Comparison of ENCODE assay signal across 1 cellular context in the genomic region with DNA sequence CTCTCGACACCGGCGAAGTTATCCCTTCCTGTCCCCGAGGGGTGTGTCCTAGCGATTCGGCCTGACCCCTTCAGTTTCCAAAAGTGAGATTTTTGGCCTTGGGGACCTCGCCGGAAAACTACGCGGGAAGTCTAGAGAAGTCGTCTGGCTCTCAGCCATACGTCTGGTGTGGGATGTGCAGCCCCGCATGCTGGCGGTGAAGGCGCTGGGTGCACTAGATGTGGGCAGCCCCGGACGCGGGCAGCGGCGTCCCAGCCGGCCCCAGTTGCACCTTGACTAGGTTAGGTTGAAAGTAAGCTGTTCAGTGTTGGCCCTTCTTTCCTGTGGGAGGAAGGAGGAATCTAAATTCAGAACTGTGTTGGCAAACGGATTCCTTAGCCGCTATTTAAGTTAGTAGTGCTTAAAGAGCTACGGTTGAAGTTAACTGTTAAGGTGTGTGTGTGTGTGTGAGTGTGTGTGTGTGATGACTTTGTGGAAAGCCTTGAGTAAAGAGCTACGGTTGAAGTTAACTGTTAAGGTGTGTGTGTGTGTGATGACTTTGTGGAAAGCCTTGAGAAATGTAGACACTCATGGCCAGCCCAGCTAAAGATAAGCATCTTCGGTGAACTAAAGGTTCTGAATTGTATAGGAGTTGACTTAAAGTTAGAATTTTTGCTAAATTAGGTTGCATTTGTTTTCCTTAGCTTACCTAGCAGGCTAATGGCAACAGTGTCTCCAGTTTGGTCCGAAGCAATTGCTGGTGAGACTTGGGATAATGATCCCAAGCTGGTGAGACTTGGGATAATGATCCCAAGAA.
A peak's percentile ranks its signal among the peaks of the same experiment; 100 is the strongest.
TF ChIP-seq lines count a peak whose summit lies in the region.

No MANE protein-coding gene starts in this region.

TF ChIP-seq in GM12878, 131 proteins besides CTCF, POLR2A, EP300 and RAD21 (continued from another document):
- TF ChIP-seq, protein P1, sequence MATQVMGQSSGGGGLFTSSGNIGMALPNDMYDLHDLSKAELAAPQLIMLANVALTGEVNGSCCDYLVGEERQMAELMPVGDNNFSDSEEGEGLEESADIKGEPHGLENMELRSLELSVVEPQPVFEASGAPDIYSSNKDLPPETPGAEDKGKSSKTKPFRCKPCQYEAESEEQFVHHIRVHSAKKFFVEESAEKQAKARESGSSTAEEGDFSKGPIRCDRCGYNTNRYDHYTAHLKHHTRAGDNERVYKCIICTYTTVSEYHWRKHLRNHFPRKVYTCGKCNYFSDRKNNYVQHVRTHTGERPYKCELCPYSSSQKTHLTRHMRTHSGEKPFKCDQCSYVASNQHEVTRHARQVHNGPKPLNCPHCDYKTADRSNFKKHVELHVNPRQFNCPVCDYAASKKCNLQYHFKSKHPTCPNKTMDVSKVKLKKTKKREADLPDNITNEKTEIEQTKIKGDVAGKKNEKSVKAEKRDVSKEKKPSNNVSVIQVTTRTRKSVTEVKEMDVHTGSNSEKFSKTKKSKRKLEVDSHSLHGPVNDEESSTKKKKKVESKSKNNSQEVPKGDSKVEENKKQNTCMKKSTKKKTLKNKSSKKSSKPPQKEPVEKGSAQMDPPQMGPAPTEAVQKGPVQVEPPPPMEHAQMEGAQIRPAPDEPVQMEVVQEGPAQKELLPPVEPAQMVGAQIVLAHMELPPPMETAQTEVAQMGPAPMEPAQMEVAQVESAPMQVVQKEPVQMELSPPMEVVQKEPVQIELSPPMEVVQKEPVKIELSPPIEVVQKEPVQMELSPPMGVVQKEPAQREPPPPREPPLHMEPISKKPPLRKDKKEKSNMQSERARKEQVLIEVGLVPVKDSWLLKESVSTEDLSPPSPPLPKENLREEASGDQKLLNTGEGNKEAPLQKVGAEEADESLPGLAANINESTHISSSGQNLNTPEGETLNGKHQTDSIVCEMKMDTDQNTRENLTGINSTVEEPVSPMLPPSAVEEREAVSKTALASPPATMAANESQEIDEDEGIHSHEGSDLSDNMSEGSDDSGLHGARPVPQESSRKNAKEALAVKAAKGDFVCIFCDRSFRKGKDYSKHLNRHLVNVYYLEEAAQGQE (IDR thresholded peaks at IDR 0.05; ENCODE audit: low read depth, low read length) = no peak
- TF ChIP-seq ESRRA (IDR thresholded peaks at IDR 0.05; ENCODE audit: low read length) (no peak), BCL11A (IDR thresholded peaks at IDR 0.05; ENCODE audit: low read depth, low read length) (no peak), BMI1 (IDR thresholded peaks at IDR 0.05; ENCODE audit: borderline replicate concordance) (no peak), RAD51 (IDR thresholded peaks at IDR 0.05) (no peak), NFIC (IDR thresholded peaks at IDR 0.05; ENCODE audit: low read depth, low read length) (no peak), PRDM15 (CRISPR knock-in tag; IDR thresholded peaks at IDR 0.05) (no peak), BCLAF1 (IDR thresholded peaks at IDR 0.05) (no peak), EED (IDR thresholded peaks at IDR 0.05; ENCODE audit: low read depth) (peak; percentile 49; the same call in 1 of the 2 replicates), CREM (IDR thresholded peaks at IDR 0.05; ENCODE audit: low read depth) (no peak), IRF4 (IDR thresholded peaks at IDR 0.05; ENCODE audit: low read depth, low read length) (no peak), ZNF207 (IDR thresholded peaks at IDR 0.05; ENCODE audit: borderline replicate concordance) (no peak), GATAD2B (conservative IDR thresholded peaks at IDR 0.05; ENCODE audit: low read depth) (0 out of 2 replicates have a peak, but pooled peaks have one; percentile 7), NR2C1 (IDR thresholded peaks at IDR 0.05) (no peak), CBX3 (IDR thresholded peaks at IDR 0.05; ENCODE audit: borderline replicate concordance, low read depth) (no peak), MEF2A (IDR thresholded peaks at IDR 0.05; ENCODE audit: insufficient read depth, low read depth, low read length) (no peak), CREB1 (IDR thresholded peaks at IDR 0.05; ENCODE audit: low read depth) (no peak), ZNF217 (IDR thresholded peaks at IDR 0.05) (no peak), IKZF1 (conservative IDR thresholded peaks at IDR 0.05) (peak; percentile 28; the same call in 1 of the 2 replicates), ZNF622 (IDR thresholded peaks at IDR 0.05) (no peak), SPI1 (IDR thresholded peaks at IDR 0.05; ENCODE audit: borderline replicate concordance, insufficient read depth, low read depth, low read length) (no peak)
- TF ChIP-seq, protein P2, sequence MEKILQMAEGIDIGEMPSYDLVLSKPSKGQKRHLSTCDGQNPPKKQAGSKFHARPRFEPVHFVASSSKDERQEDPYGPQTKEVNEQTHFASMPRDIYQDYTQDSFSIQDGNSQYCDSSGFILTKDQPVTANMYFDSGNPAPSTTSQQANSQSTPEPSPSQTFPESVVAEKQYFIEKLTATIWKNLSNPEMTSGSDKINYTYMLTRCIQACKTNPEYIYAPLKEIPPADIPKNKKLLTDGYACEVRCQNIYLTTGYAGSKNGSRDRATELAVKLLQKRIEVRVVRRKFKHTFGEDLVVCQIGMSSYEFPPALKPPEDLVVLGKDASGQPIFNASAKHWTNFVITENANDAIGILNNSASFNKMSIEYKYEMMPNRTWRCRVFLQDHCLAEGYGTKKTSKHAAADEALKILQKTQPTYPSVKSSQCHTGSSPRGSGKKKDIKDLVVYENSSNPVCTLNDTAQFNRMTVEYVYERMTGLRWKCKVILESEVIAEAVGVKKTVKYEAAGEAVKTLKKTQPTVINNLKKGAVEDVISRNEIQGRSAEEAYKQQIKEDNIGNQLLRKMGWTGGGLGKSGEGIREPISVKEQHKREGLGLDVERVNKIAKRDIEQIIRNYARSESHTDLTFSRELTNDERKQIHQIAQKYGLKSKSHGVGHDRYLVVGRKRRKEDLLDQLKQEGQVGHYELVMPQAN (conservative IDR thresholded peaks at IDR 0.05) = 0 out of 2 replicates have a peak, but pooled peaks have one; percentile 10
- TF ChIP-seq, protein P3, sequence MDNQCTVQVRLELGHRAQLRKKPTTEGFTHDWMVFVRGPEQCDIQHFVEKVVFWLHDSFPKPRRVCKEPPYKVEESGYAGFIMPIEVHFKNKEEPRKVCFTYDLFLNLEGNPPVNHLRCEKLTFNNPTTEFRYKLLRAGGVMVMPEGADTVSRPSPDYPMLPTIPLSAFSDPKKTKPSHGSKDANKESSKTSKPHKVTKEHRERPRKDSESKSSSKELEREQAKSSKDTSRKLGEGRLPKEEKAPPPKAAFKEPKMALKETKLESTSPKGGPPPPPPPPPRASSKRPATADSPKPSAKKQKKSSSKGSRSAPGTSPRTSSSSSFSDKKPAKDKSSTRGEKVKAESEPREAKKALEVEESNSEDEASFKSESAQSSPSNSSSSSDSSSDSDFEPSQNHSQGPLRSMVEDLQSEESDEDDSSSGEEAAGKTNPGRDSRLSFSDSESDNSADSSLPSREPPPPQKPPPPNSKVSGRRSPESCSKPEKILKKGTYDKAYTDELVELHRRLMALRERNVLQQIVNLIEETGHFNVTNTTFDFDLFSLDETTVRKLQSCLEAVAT (IDR thresholded peaks at IDR 0.05) = peak; percentile 55; the same call in 1 of the 2 replicates
- TF ChIP-seq, protein P4, sequence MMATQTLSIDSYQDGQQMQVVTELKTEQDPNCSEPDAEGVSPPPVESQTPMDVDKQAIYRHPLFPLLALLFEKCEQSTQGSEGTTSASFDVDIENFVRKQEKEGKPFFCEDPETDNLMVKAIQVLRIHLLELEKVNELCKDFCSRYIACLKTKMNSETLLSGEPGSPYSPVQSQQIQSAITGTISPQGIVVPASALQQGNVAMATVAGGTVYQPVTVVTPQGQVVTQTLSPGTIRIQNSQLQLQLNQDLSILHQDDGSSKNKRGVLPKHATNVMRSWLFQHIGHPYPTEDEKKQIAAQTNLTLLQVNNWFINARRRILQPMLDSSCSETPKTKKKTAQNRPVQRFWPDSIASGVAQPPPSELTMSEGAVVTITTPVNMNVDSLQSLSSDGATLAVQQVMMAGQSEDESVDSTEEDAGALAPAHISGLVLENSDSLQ (IDR thresholded peaks at IDR 0.05) = no peak
TF ChIP-seq in GM12878: peak in this region for 9.
